In the genomic region with DNA sequence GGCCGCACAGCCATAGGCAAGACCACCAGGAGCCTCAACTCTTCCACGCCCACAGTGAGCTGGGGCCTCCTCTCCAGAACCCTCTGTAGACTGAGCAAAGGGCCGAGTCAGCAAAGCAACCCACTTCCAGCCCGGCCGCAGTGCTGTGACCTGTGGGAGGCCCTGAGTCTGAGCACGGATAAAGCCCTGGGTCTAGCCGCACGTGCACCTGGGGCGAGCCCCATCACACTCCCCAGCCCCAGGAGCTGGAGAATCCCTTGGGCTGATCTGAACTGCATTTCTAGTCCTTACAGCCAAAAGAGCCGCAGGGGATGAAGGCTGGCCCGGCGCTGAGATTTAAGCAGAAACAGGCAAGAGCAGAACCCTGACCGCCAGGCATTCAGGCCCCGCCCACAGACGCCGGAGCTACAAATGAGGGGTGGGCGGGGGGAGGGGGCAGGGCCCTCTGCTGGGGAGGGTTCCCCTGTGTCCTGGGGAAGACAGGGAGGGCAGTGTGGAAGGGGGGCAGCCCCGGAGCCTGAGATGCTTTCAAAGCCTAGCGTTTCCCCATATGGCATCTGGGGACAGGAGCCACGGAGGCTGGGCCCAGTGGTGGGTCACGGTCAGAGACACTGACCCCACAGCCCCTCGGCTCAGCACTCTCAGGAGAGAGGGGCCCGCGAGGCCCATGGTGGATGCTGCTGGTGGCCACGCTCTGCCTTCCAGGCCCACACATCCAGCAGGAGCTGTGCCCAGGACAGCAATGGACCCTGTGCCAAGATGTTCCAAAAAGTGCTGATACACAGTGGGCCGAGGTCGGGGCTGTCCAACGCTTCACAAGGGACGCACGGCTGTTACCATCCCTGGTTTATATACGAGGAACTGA, we compare ENCODE assay signal across 12 cellular contexts. TPM values are rescaled to one million over a fixed set of nuclear protein-coding genes. Genes with fewer than 3 reads are reported as not detected.
DNase-seq lines count a peak whose midpoint lies in the region; ATAC-seq and TF ChIP-seq lines count a peak whose summit lies in the region.
"Had no signal": no experiment of that assay in that cellular context is flagged by ENCODE, and none has a peak within 500 bp of the region (broad histone marks: within the 10 kb centered on the region; RNA-seq: fewer than 3 reads in every experiment).

No MANE protein-coding gene starts in this region.

- CTCF ChIA-PET in Caco-2 (lab: Charles Lee): no interaction called here

- H3K9me3 ChIP-seq in colonic mucosa (no peaks in the 10 kb centered on the region), MG63 (no peaks in the 10 kb centered on the region), Caco-2 (no peaks in the 10 kb centered on the region)

- H3K36me3 ChIP-seq in colonic mucosa (peaks cover 11% of the 10 kb centered on the region), MG63 (peaks cover 9% of the 10 kb centered on the region; the same call in 1 of the 2 replicates), Caco-2 (ENCODE audit: control insufficient read depth, insufficient read depth, low read length) (no peaks in the 10 kb centered on the region; the same call in 1 of the 2 replicates)

- peak overlapping the region; percentile 63 for H3K27ac ChIP-seq in colonic mucosa

- peak overlapping the region; percentile 9 for H3K4me3 Mint-ChIP-seq in natural killer cell
- H3K4me3 Mint-ChIP-seq in natural killer cell treated with Interleukin-12 subunit alpha and Interleukin-12 subunit beta and Interleukin-15 and Interleukin-18, amount 100 ng/mL, for 72 hours: no peak overlapping the region
- H3K4me3 Mint-ChIP-seq in naive B cell: peak overlapping the region in 5 of 8 donors; percentile 19 to 66 (median 62)
- no peak overlapping the region for H3K4me3 Mint-ChIP-seq in Caco-2 (ENCODE audit: unreplicated experiment)

- no peak for DNase-seq in natural killer cell
- DNase-seq in natural killer cell treated with Interleukin-12 subunit alpha and Interleukin-12 subunit beta and Interleukin-15 and Interleukin-18, amount 100 ng/mL, for 72 hours (ENCODE audit: low spot score): no peak
- DNase-seq in colonic mucosa: no peak
- no peak for DNase-seq in naive B cell
- no peak for DNase-seq in MG63
- no peak for DNase-seq in GM10266 (ENCODE audit: extremely low spot score)
- DNase-seq in Caco-2: no peak
- DNase-seq: activated T-cell treated with anti-CD3 and anti-CD28 coated beads, Interleukin-2, amount 50 U/mL, for 4 hours; NCI-H446; occipital lobe had no signal

- TF ChIP-seq CTCF in natural killer cell (IDR thresholded peaks at IDR 0.05): no peak
- TF ChIP-seq CTCF in colonic mucosa (IDR thresholded peaks at IDR 0.05): no peak
- TF ChIP-seq CTCF in GM10266 (IDR thresholded peaks at IDR 0.05; ENCODE audit: control insufficient read depth, insufficient read depth, low read depth, missing control alignments): no peak
- no peak for TF ChIP-seq CTCF in Caco-2 (IDR thresholded peaks at IDR 0.05; ENCODE audit: insufficient read depth in 1 of 2, low read depth in 1 of 2, low read length in 1 of 2, severe bottlenecking in 1 of 2, unreplicated experiment in 1 of 2)

- BruUV-seq in Caco-2 (replicated peaks; lab: Mats Ljungman, UMichigan): no TSS peak

- peaks cover 15 to 46% of the 10 kb centered on the region in 2 donors for H3K4me1 Mint-ChIP-seq in natural killer cell
- H3K4me1 Mint-ChIP-seq in natural killer cell treated with Interleukin-12 subunit alpha and Interleukin-12 subunit beta and Interleukin-15 and Interleukin-18, amount 100 ng/mL, for 72 hours (ENCODE audit: low read depth in 2 of 2): peaks cover 18 to 19% of the 10 kb centered on the region in 2 donors
- peaks cover 29 to 31% (median 31%) of the 10 kb centered on the region in 3 donors for H3K4me1 Mint-ChIP-seq in naive B cell
- H3K4me1 Mint-ChIP-seq in Caco-2 (ENCODE audit: low read depth, unreplicated experiment): peaks cover under 1% of the 10 kb centered on the region

- no peak overlapping the region for H3K9ac ChIP-seq in colonic mucosa (ENCODE audit: low read depth in 2 of 2, low read length in 2 of 2)

- no peaks in the 10 kb centered on the region for H3K27me3 Mint-ChIP-seq in natural killer cell (ENCODE audit: low read depth in 2 of 2)
- no peaks in the 10 kb centered on the region for H3K27me3 Mint-ChIP-seq in natural killer cell treated with Interleukin-12 subunit alpha and Interleukin-12 subunit beta and Interleukin-15 and Interleukin-18, amount 100 ng/mL, for 72 hours
- H3K27me3 Mint-ChIP-seq in naive B cell: no peaks in the 10 kb centered on the region
- no peaks in the 10 kb centered on the region for H3K27me3 Mint-ChIP-seq in Caco-2 (ENCODE audit: insufficient read depth, unreplicated experiment)

- POLR2A ChIA-PET in Caco-2 (lab: Charles Lee): no interaction called here

- peaks cover 41% of the 10 kb centered on the region for H3K4me1 ChIP-seq in colonic mucosa
- H3K4me1 ChIP-seq in Caco-2: peaks cover 23% of the 10 kb centered on the region

- ATAC-seq in natural killer cell: no peak
- ATAC-seq in natural killer cell treated with Interleukin-12 subunit alpha and Interleukin-12 subunit beta and Interleukin-15 and Interleukin-18, amount 100 ng/mL, for 72 hours: no peak
- no peak for ATAC-seq in naive B cell (ENCODE audit: low read depth in 2 of 2)
- ATAC-seq in GM18861 (IDR thresholded peaks at IDR 0.05; ENCODE audit: unreplicated experiment): no peak
- ATAC-seq: activated T-cell treated with anti-CD3 and anti-CD28 coated beads, Interleukin-2, amount 50 U/mL, for 4 hours had no signal

- H3K4me3 ChIP-seq in colonic mucosa (no peak overlapping the region), MG63 (no peak overlapping the region), Caco-2 (ENCODE audit: low read depth, low read length) (no peak overlapping the region)

- H3K9me3 Mint-ChIP-seq in natural killer cell (no peaks in the 10 kb centered on the region), naive B cell (no peaks in the 10 kb centered on the region), Caco-2 (ENCODE audit: unreplicated experiment) (no peaks in the 10 kb centered on the region)
- H3K9me3 Mint-ChIP-seq in natural killer cell treated with Interleukin-12 subunit alpha and Interleukin-12 subunit beta and Interleukin-15 and Interleukin-18, amount 100 ng/mL, for 72 hours: no peaks in the 10 kb centered on the region
- H3K9me3 Mint-ChIP-seq: activated T-cell treated with anti-CD3 and anti-CD28 coated beads, Interleukin-2, amount 50 U/mL, for 4 hours had no signal

- intact Hi-C loops in natural killer cell (cut with micrococcal nuclease) (no loop called here), colonic mucosa (cut with DNase I) (no loop called here), Caco-2 (cut with micrococcal nuclease; ENCODE audit: unreplicated experiment) (no loop called here)

- H3K36me3 Mint-ChIP-seq in natural killer cell: no peaks in the 10 kb centered on the region
- H3K36me3 Mint-ChIP-seq in natural killer cell treated with Interleukin-12 subunit alpha and Interleukin-12 subunit beta and Interleukin-15 and Interleukin-18, amount 100 ng/mL, for 72 hours: no peaks in the 10 kb centered on the region
- no peaks in the 10 kb centered on the region for H3K36me3 Mint-ChIP-seq in naive B cell
- H3K36me3 Mint-ChIP-seq in Caco-2 (ENCODE audit: insufficient read depth, unreplicated experiment): peaks cover 27% of the 10 kb centered on the region

- peak overlapping the region in 1 of 2 donors; percentile 84 for H3K27ac Mint-ChIP-seq in natural killer cell
- no peak overlapping the region for H3K27ac Mint-ChIP-seq in natural killer cell treated with Interleukin-12 subunit alpha and Interleukin-12 subunit beta and Interleukin-15 and Interleukin-18, amount 100 ng/mL, for 72 hours
- H3K27ac Mint-ChIP-seq in naive B cell: no peak overlapping the region
- no peak overlapping the region for H3K27ac Mint-ChIP-seq in Caco-2 (ENCODE audit: unreplicated experiment)

- H3K27me3 ChIP-seq in colonic mucosa (no peaks in the 10 kb centered on the region), MG63 (no peaks in the 10 kb centered on the region), Caco-2 (replicated peaks; ENCODE audit: control insufficient read depth, insufficient read depth, low read length) (no peaks in the 10 kb centered on the region)

RNA-seq across cellular contexts. Expression of gene TMEM259, which starts 4.9 kb away (rescaled TPM):
- total RNA-seq in natural killer cell: 100 to 1,000 TPM; 310 to 354 (median 317) TPM
- total RNA-seq in natural killer cell treated with Interleukin-12 subunit alpha and Interleukin-12 subunit beta and Interleukin-15 and Interleukin-18, amount 100 ng/mL, for 72 hours: 100 to 1,000 TPM; 150 to 267 TPM
- total RNA-seq in colonic mucosa: 100 to 1,000 TPM; 170 to 235 TPM
- polyA plus RNA-seq in naive B cell (ENCODE audit: low read depth in 6 of 6): 10 to 100 TPM; 37.2 to 75.5 (median 49.5) TPM
- total RNA-seq in MG63 (2014; rRNA removed; shearing (Covaris generic); ENCODE audit: low replicate concordance): 40.3 and 75.8 TPM in 2 replicates
- total RNA-seq in Caco-2 (2022): 148 and 154 TPM in 2 replicates

RNA-seq across cellular contexts. Expression of gene RNU6-2, which starts 5.3 kb away (rescaled TPM):
- total RNA-seq in natural killer cell (not detected), colonic mucosa (not detected), Caco-2 (2022) (not detected in 2 replicates)
- not detected for total RNA-seq in natural killer cell treated with Interleukin-12 subunit alpha and Interleukin-12 subunit beta and Interleukin-15 and Interleukin-18, amount 100 ng/mL, for 72 hours
- not detected for polyA plus RNA-seq in naive B cell (ENCODE audit: low read depth in 6 of 6)
- total RNA-seq in MG63 (2014; rRNA removed; shearing (Covaris generic); ENCODE audit: low replicate concordance): not detected in 2 replicates
- total RNA-seq: activated T-cell treated with anti-CD3 and anti-CD28 coated beads, Interleukin-2, amount 50 U/mL, for 4 hours; occipital lobe; T-helper 2 cell treated with Interferon-gamma antibody and Interleukin-4, amounts not matched to agents 100 ng/mL and 5 ng/mL, for 36 hours had no signal

RNA-seq across cellular contexts. Expression of gene CNN2, which starts 10.4 kb away (rescaled TPM):
- total RNA-seq in natural killer cell (100 to 1,000 TPM; 163 to 276 (median 179) TPM), colonic mucosa (100 to 1,000 TPM; 108 to 132 TPM), Caco-2 (2022) (194 and 221 TPM in 2 replicates)
- total RNA-seq in natural killer cell treated with Interleukin-12 subunit alpha and Interleukin-12 subunit beta and Interleukin-15 and Interleukin-18, amount 100 ng/mL, for 72 hours: 100 to 1,000 TPM; 119 to 141 TPM
- polyA plus RNA-seq in naive B cell (ENCODE audit: low read depth in 6 of 6): 100 to 1,000 TPM; 408 to 648 (median 492) TPM
- total RNA-seq in MG63 (2014; rRNA removed; shearing (Covaris generic); ENCODE audit: low replicate concordance): 52.7 and 84.9 TPM in 2 replicates

RNA-seq across cellular contexts. Expression of gene GRIN3B, which starts 15.8 kb away (rescaled TPM):
- total RNA-seq in natural killer cell: under 1 TPM in 2 of 3 donors, not detected in 1; 0.09 to 0.15 TPM
- total RNA-seq in natural killer cell treated with Interleukin-12 subunit alpha and Interleukin-12 subunit beta and Interleukin-15 and Interleukin-18, amount 100 ng/mL, for 72 hours: not detected
- not detected for total RNA-seq in colonic mucosa
- not detected for polyA plus RNA-seq in naive B cell (ENCODE audit: low read depth in 6 of 6)
- total RNA-seq in MG63 (2014; rRNA removed; shearing (Covaris generic); ENCODE audit: low replicate concordance): not detected in 2 replicates
- 0.41 and 0.49 TPM in 2 replicates for total RNA-seq in Caco-2 (2022)
- total RNA-seq: occipital lobe; T-helper 2 cell treated with Interferon-gamma antibody and Interleukin-4, amounts not matched to agents 100 ng/mL and 5 ng/mL, for 36 hours had no signal

RNA-seq across cellular contexts. Expression of gene ABCA7, which starts 23.9 kb away (rescaled TPM):
- 100 to 1,000 TPM in 2 of 3 donors, 10 to 100 TPM in 1; 73.3 to 149 (median 121) TPM for total RNA-seq in natural killer cell
- total RNA-seq in natural killer cell treated with Interleukin-12 subunit alpha and Interleukin-12 subunit beta and Interleukin-15 and Interleukin-18, amount 100 ng/mL, for 72 hours: 10 to 100 TPM; 53.7 to 69.9 TPM
- 10 to 100 TPM; 23.9 to 31.6 TPM for total RNA-seq in colonic mucosa
- 10 to 100 TPM in 4 of 6 donors, 1 to 10 TPM in 2; 9.4 to 22.5 (median 11.1) TPM for polyA plus RNA-seq in naive B cell (ENCODE audit: low read depth in 6 of 6)
- 0.26 and 4.3 TPM in 2 replicates for total RNA-seq in MG63 (2014; rRNA removed; shearing (Covaris generic); ENCODE audit: low replicate concordance)
- 43.5 and 45.9 TPM in 2 replicates for total RNA-seq in Caco-2 (2022)

Comparison
In these comparisons a context has a peak if more than half of its experiments do, and no peak if none do; other contexts are left out.
1. H3K4me3 Mint-ChIP-seq: peak in natural killer cell (single experiment) and naive B cell (5 of 8); none in natural killer cell treated with Interleukin-12 subunit alpha and Interleukin-12 subunit beta and Interleukin-15 and Interleukin-18, amount 100 ng/mL, for 72 hours (single experiment) and Caco-2 (single experiment).